8 cellular contexts compared by ENCODE assay signal in genomic region chr3:119323401-119324107, GRCh38. TPM values are rescaled to one million over a fixed set of nuclear protein-coding genes. Genes with fewer than 3 reads are reported as not detected.
DNase-seq lines count a peak whose midpoint lies in the region; ATAC-seq and TF ChIP-seq lines count a peak whose summit lies in the region.

No MANE protein-coding gene starts in this region.

- peak overlapping the region; percentile 83 for H3K4me3 Mint-ChIP-seq in activated T-cell treated with anti-CD3 and anti-CD28 coated beads, Interleukin-2, amount 50 U/mL, for 4 hours

- peak overlapping the region; percentile 99 for H3K27ac ChIP-seq in hepatocyte

- ATAC-seq in GM21717 (IDR thresholded peaks at IDR 0.05; ENCODE audit: unreplicated experiment), result peak; percentile 34
- ATAC-seq in activated T-cell treated with anti-CD3 and anti-CD28 coated beads, Interleukin-2, amount 50 U/mL, for 4 hours, result peak; percentile 30 to 31

- peak overlapping the region; percentile 67; the same call in 1 of the 2 replicates for H3K4me3 ChIP-seq in GM08714 (ENCODE audit: low read length)
- H3K4me3 ChIP-seq in Jurkat, Clone E6-1 (ENCODE audit: low read length), result peak overlapping the region; percentile 50
- peak overlapping the region; percentile 66 for H3K4me3 ChIP-seq in hepatocyte

- H3K9me3 Mint-ChIP-seq in activated T-cell treated with anti-CD3 and anti-CD28 coated beads, Interleukin-2, amount 50 U/mL, for 4 hours, result no peaks in the 10 kb centered on the region

- peak overlapping the region; percentile 83 for H2AFZ ChIP-seq in hepatocyte

- WGBS in hepatocyte (ENCODE audit: low lambda C conversion rate, missing lambda C conversion rate), result 42% methylated on average over 18 of the region's 18 CpGs

- peak; percentile 67 for DNase-seq in Jurkat, Clone E6-1 (ENCODE audit: low read depth, low spot score)
- DNase-seq in activated T-cell treated with anti-CD3 and anti-CD28 coated beads, Interleukin-2, amount 50 U/mL, for 4 hours, result peak; percentile 40
- DNase-seq in hepatocyte (ENCODE audit: low spot score) (peak; percentile 42), nucleus accumbens (lab: John Stamatoyannopoulos, UW) (no peak), NCI-H526 (lab: John Stamatoyannopoulos, UW) (no peak)
- peak; percentile 32 to 42 for DNase-seq in stimulated activated CD4-positive, alpha-beta T cell treated with anti-CD3 and anti-CD28 coated beads, Interleukin-2, amount 100 ng/mL, for 24 hours

- no peaks in the 10 kb centered on the region for H3K27me3 ChIP-seq in hepatocyte

- no peaks in the 10 kb centered on the region for H3K27me3 Mint-ChIP-seq in activated T-cell treated with anti-CD3 and anti-CD28 coated beads, Interleukin-2, amount 50 U/mL, for 4 hours (ENCODE audit: low read depth)

- peak overlapping the region; percentile 85 for H3K4me2 ChIP-seq in hepatocyte

- no peaks in the 10 kb centered on the region for H3K9me3 ChIP-seq in hepatocyte (ENCODE audit: low read depth)

- H3K4me1 ChIP-seq in hepatocyte (ENCODE audit: insufficient read depth), result peaks cover 22% of the 10 kb centered on the region

- no peaks in the 10 kb centered on the region for H3K36me3 ChIP-seq in hepatocyte (replicated peaks; ENCODE audit: insufficient read depth, low read depth)

- H4K20me1 ChIP-seq in hepatocyte (ENCODE audit: insufficient read depth, poor library complexity, severe bottlenecking), result no peaks in the 10 kb centered on the region

- no peaks in the 10 kb centered on the region for H3K9me2 ChIP-seq in hepatocyte (replicated peaks; ENCODE audit: insufficient read depth)

- peaks cover 14% of the 10 kb centered on the region for H3K79me2 ChIP-seq in hepatocyte

- H3K4me1 Mint-ChIP-seq in activated T-cell treated with anti-CD3 and anti-CD28 coated beads, Interleukin-2, amount 50 U/mL, for 4 hours (ENCODE audit: low read depth), result peaks cover 47% of the 10 kb centered on the region

- TF ChIP-seq CTCF in hepatocyte (IDR thresholded peaks at IDR 0.05; ENCODE audit: poor library complexity), result no peak

- H3K36me3 Mint-ChIP-seq in activated T-cell treated with anti-CD3 and anti-CD28 coated beads, Interleukin-2, amount 50 U/mL, for 4 hours (ENCODE audit: insufficient read depth), result no peaks in the 10 kb centered on the region

RNA-seq across cellular contexts. Expression of gene ARHGAP31, which starts 29.4 kb away (rescaled TPM):
- 1.7 TPM for polyA plus RNA-seq in Jurkat, Clone E6-1 (2012; ENCODE audit: insufficient read depth, insufficient read length)
- total RNA-seq in activated T-cell treated with anti-CD3 and anti-CD28 coated beads, Interleukin-2, amount 50 U/mL, for 4 hours, result 10 to 100 TPM; 16.0 to 22.0 (median 17.2) TPM
- 6.4 and 7.3 TPM in 2 replicates for total RNA-seq in hepatocyte
- polyA plus RNA-seq in hepatocyte, result 2.9 and 3.2 TPM in 2 replicates

Comparison
In these comparisons a context has a peak if more than half of its experiments do, and no peak if none do; other contexts are left out.
1. DNase-seq: peak in Jurkat, Clone E6-1 (single experiment), activated T-cell treated with anti-CD3 and anti-CD28 coated beads, Interleukin-2, amount 50 U/mL, for 4 hours (single experiment), hepatocyte (single experiment) and stimulated activated CD4-positive, alpha-beta T cell treated with anti-CD3 and anti-CD28 coated beads, Interleukin-2, amount 100 ng/mL, for 24 hours (2 of 2); none in nucleus accumbens (0 of 56) and NCI-H526 (0 of 2).
2. Peak in every context shown above with its lines, with median percentiles within 50 percentile points of each other: H3K4me3 ChIP-seq.